ENCODE assay signal across 24 cellular contexts in genomic region chr15:50751394-50751793, GRCh38. TPM values are rescaled to one million over a fixed set of nuclear protein-coding genes. Genes with fewer than 3 reads are reported as not detected.
DNase-seq lines count a peak whose midpoint lies in the region; ATAC-seq, FAIRE-seq and TF ChIP-seq lines count a peak whose summit lies in the region.
"Had no signal": no experiment of that assay in that cellular context is flagged by ENCODE, and none has a peak within 500 bp of the region (broad histone marks: within the 10 kb centered on the region; RNA-seq: fewer than 3 reads in every experiment).

No MANE protein-coding gene starts in this region.

- peaks cover 23% of the 10 kb centered on the region for H3K79me2 ChIP-seq in HepG2 (ENCODE audit: insufficient read depth, low read length)

- peaks cover 15% of the 10 kb centered on the region for H3K4me1 Mint-ChIP-seq in T-helper 2 cell treated with Interferon-gamma antibody and Interleukin-4, amounts not matched to agents 5 μg/mL and 100 μg/mL, for 36 hours (ENCODE audit: low read depth)
- peaks cover 16 to 29% of the 10 kb centered on the region in 2 donors for H3K4me1 Mint-ChIP-seq in effector memory CD8-positive, alpha-beta T cell (ENCODE audit: low read depth in 2 of 2)
- peaks cover 26% of the 10 kb centered on the region for H3K4me1 Mint-ChIP-seq in stimulated activated effector memory CD8-positive, alpha-beta T cell treated with anti-CD3 and anti-CD28 coated beads, Interleukin-12 subunit alpha, Interleukin-12 subunit beta, amount 100 ng/mL, for 72 hours

- no peak for TF ChIP-seq RAD21 in HepG2 (CRISPR knock-in tag; IDR thresholded peaks at IDR 0.05)

- intact Hi-C loops in HepG2 (cut with micrococcal nuclease; ENCODE audit: unreplicated experiment): no loop called here
- intact Hi-C loops in right lobe of liver (cut with DNase I): no loop called here

- no peaks in the 10 kb centered on the region for H3K9me3 Mint-ChIP-seq in T-helper 2 cell treated with Interferon-gamma antibody and Interleukin-4, amounts not matched to agents 5 μg/mL and 100 μg/mL, for 36 hours
- no peaks in the 10 kb centered on the region for H3K9me3 Mint-ChIP-seq in effector memory CD8-positive, alpha-beta T cell
- no peaks in the 10 kb centered on the region for H3K9me3 Mint-ChIP-seq in stimulated activated effector memory CD8-positive, alpha-beta T cell treated with anti-CD3 and anti-CD28 coated beads, Interleukin-12 subunit alpha, Interleukin-12 subunit beta, amount 100 ng/mL, for 72 hours
- H3K9me3 Mint-ChIP-seq: CD4-positive, alpha-beta T cell; IgD-negative memory B cell had no signal

- 98% methylated on average over 2 of the region's 2 CpGs for WGBS in HepG2 (ENCODE audit: low lambda C conversion rate)
- 89% methylated on average over 2 of the region's 2 CpGs for WGBS in right lobe of liver (ENCODE audit: insufficient coverage, low coverage, low lambda C conversion rate, missing lambda C conversion rate)

- no peak for FAIRE-seq in HepG2 (lab: Jason Lieb, UNC)
- no peak for FAIRE-seq in GM19239 (lab: Jason Lieb, UNC)

- H3K36me3 ChIP-seq in HepG2 (replicated peaks in 1 of 2; ENCODE audit: control insufficient read depth in 1 of 2, insufficient read depth in 2 of 2, low read length in 2 of 2) (peaks cover 7 to 17% of the 10 kb centered on the region in 2 experiments; a peak in 3 of 5 replicates), right lobe of liver (peaks cover 0 to 23% (median 7%) of the 10 kb centered on the region in 4 donors)

- TF ChIP-seq POLR2A in HepG2 (IDR thresholded peaks at IDR 0.05; ENCODE audit: insufficient read depth in 1 of 2, low read depth in 2 of 2, low read length in 2 of 2) (no peak), right lobe of liver (IDR thresholded peaks at IDR 0.05) (no peak)

- ATAC-seq in HepG2 (no peak), right lobe of liver (no peak), HG03342 (IDR thresholded peaks at IDR 0.05; ENCODE audit: unreplicated experiment) (no peak)
- peak; percentile 97 for ATAC-seq in effector memory CD8-positive, alpha-beta T cell (replicated peaks)
- ATAC-seq in stimulated activated effector memory CD8-positive, alpha-beta T cell treated with anti-CD3 and anti-CD28 coated beads, Interleukin-12 subunit alpha, Interleukin-12 subunit beta, amount 100 ng/mL, for 72 hours: peak; percentile 93
- ATAC-seq: Right ventricle myocardium inferior had no signal

- peaks cover 21% of the 10 kb centered on the region for H3K36me3 Mint-ChIP-seq in T-helper 2 cell treated with Interferon-gamma antibody and Interleukin-4, amounts not matched to agents 5 μg/mL and 100 μg/mL, for 36 hours (ENCODE audit: low read depth)
- peaks cover 42% of the 10 kb centered on the region for H3K36me3 Mint-ChIP-seq in effector memory CD8-positive, alpha-beta T cell (ENCODE audit: insufficient read depth)
- peaks cover 84% of the 10 kb centered on the region for H3K36me3 Mint-ChIP-seq in stimulated activated effector memory CD8-positive, alpha-beta T cell treated with anti-CD3 and anti-CD28 coated beads, Interleukin-12 subunit alpha, Interleukin-12 subunit beta, amount 100 ng/mL, for 72 hours

- H3K27ac Mint-ChIP-seq in T-helper 2 cell treated with Interferon-gamma antibody and Interleukin-4, amounts not matched to agents 5 μg/mL and 100 μg/mL, for 36 hours: peak overlapping the region; percentile 31
- peak overlapping the region; percentile 41 to 79 for H3K27ac Mint-ChIP-seq in effector memory CD8-positive, alpha-beta T cell
- H3K27ac Mint-ChIP-seq in stimulated activated effector memory CD8-positive, alpha-beta T cell treated with anti-CD3 and anti-CD28 coated beads, Interleukin-12 subunit alpha, Interleukin-12 subunit beta, amount 100 ng/mL, for 72 hours: peak overlapping the region; percentile 20
- H3K27ac Mint-ChIP-seq: IgD-negative memory B cell had no signal

- H3K4me2 ChIP-seq in HepG2 (ENCODE audit: low read depth, low read length): no peak overlapping the region
- H3K4me2 ChIP-seq: BLaER1 had no signal

- CTCF ChIA-PET in HepG2 (lab: Yijun Ruan, JAX; ENCODE audit: low intra/inter-chr PET ratio, low total read pairs): no interaction called here

- TSS peak; percentile 39 for BruUV-seq in HepG2 (replicated peaks; lab: Mats Ljungman, UMichigan)

- no peaks in the 10 kb centered on the region for H3K27me3 Mint-ChIP-seq in T-helper 2 cell treated with Interferon-gamma antibody and Interleukin-4, amounts not matched to agents 5 μg/mL and 100 μg/mL, for 36 hours (ENCODE audit: low read depth)
- no peaks in the 10 kb centered on the region for H3K27me3 Mint-ChIP-seq in effector memory CD8-positive, alpha-beta T cell
- H3K27me3 Mint-ChIP-seq: CD4-positive, alpha-beta T cell; IgD-negative memory B cell had no signal

- no peak for TF ChIP-seq CTCF in HepG2 (CRISPR knock-in tag; IDR thresholded peaks at IDR 0.05)
- TF ChIP-seq CTCF in right lobe of liver (IDR thresholded peaks at IDR 0.05): no peak

- no peak overlapping the region for H3K27ac ChIP-seq in HepG2 (ENCODE audit: extremely low read length, insufficient read depth, low read length)
- H3K27ac ChIP-seq in right lobe of liver: no peak overlapping the region
- H3K27ac ChIP-seq: BLaER1, SJSA1 had no signal

- no peak overlapping the region for H2AFZ ChIP-seq in HepG2 (ENCODE audit: low read length)

- H3K4me3 ChIP-seq in HepG2 (replicated peaks in 1 of 3; ENCODE audit: insufficient read depth in 1 of 3, low read depth in 2 of 3, low read length in 3 of 3) (no peak overlapping the region), right lobe of liver (no peak overlapping the region)
- H3K4me3 ChIP-seq: BLaER1, SJSA1 had no signal

- DNase-seq in HepG2 (ENCODE audit: low spot score): no peak
- DNase-seq in right lobe of liver: no peak
- no peak for DNase-seq in T-helper 2 cell treated with Interferon-gamma antibody and Interleukin-4, amounts not matched to agents 5 μg/mL and 100 μg/mL, for 36 hours (ENCODE audit: low spot score)
- peak; percentile 14 to 33 (median 20) for DNase-seq in effector memory CD8-positive, alpha-beta T cell
- DNase-seq in stimulated activated effector memory CD8-positive, alpha-beta T cell treated with anti-CD3 and anti-CD28 coated beads, Interleukin-12 subunit alpha, Interleukin-12 subunit beta, amount 100 ng/mL, for 72 hours (ENCODE audit: low spot score in 2 of 2): no peak
- no peak for DNase-seq in GM19239 (ENCODE audit: insufficient read length, low spot score)
- no peak for DNase-seq in activated CD4-positive, CD25-positive, alpha-beta regulatory T cell treated with anti-CD3 and anti-CD28 coated beads, Interleukin-2, amount 50 U/mL, for 72 hours
- DNase-seq: Caco-2; CD4-positive, alpha-beta T cell; DMS 273 treated with DMSO at 0.1 percent for 48 hours; DMS79 treated with DMSO at 0.1 percent for 48 hours; Karpas-422; MV-4-11; NCI-H1105 treated with DMSO at 0.1 percent for 48 hours; NCI-H2029 treated with DMSO at 0.1 percent for 48 hours; NCI-H226; NCI-H510A treated with DMSO at 0.1 percent for 48 hours; NCI-H748 treated with DMSO at 0.1 percent for 48 hours; OCI-M1 had no signal

- POLR2A ChIA-PET in HepG2 (lab: Yijun Ruan, JAX): no interaction called here

- peaks cover 3% of the 10 kb centered on the region; the same call in 1 of the 2 replicates for H4K20me1 ChIP-seq in HepG2 (ENCODE audit: insufficient read depth, low read length)

- H3K9me3 ChIP-seq in HepG2 (ENCODE audit: low read length): no peaks in the 10 kb centered on the region
- H3K9me3 ChIP-seq in right lobe of liver: no peaks in the 10 kb centered on the region
- H3K9me3 ChIP-seq: Caco-2, SJSA1 had no signal

- no peaks in the 10 kb centered on the region for H3K4me1 ChIP-seq in HepG2 (ENCODE audit: insufficient read depth, low read length)
- H3K4me1 ChIP-seq in right lobe of liver: peaks cover 0 to 9% (median 0%) of the 10 kb centered on the region in 4 donors
- H3K4me1 ChIP-seq: BLaER1 had no signal

- no peak overlapping the region for H3K9ac ChIP-seq in HepG2 (ENCODE audit: insufficient read depth, low read depth, low read length)
- H3K9ac ChIP-seq: BLaER1 had no signal

- H3K27me3 ChIP-seq in HepG2 (ENCODE audit: control insufficient read depth in 1 of 2, insufficient read depth in 2 of 2, low read length in 2 of 2): no peaks in the 10 kb centered on the region
- no peaks in the 10 kb centered on the region for H3K27me3 ChIP-seq in right lobe of liver
- H3K27me3 ChIP-seq: BLaER1, SJSA1 had no signal

- H3K4me3 Mint-ChIP-seq in T-helper 2 cell treated with Interferon-gamma antibody and Interleukin-4, amounts not matched to agents 5 μg/mL and 100 μg/mL, for 36 hours: no peak overlapping the region
- H3K4me3 Mint-ChIP-seq in effector memory CD8-positive, alpha-beta T cell: peak overlapping the region; percentile 43 to 53
- peak overlapping the region; percentile 23 for H3K4me3 Mint-ChIP-seq in stimulated activated effector memory CD8-positive, alpha-beta T cell treated with anti-CD3 and anti-CD28 coated beads, Interleukin-12 subunit alpha, Interleukin-12 subunit beta, amount 100 ng/mL, for 72 hours
- H3K4me3 Mint-ChIP-seq: CD4-positive, alpha-beta T cell had no signal

- TF ChIP-seq EP300 in HepG2 (IDR thresholded peaks at IDR 0.05; ENCODE audit: low read depth in 2 of 2, low read length in 2 of 2) (no peak), HepG2 (CRISPR knock-in tag; IDR thresholded peaks at IDR 0.05; ENCODE audit: borderline replicate concordance) (no peak)

- in situ Hi-C loops in HepG2 (cut with HindIII; ENCODE audit: extremely low pct_ligation_motif_present, low pct_unique_long_range_greater_than_20kb): no loop called here

RNA-seq across cellular contexts. Expression of gene SPPL2A, which starts 14.1 kb away (rescaled TPM):
- 69.9 and 105 TPM in 2 replicates for total RNA-seq in HepG2 (2016; rRNA removed; fragmentation: Illumina TruSeq; extraction: Trizol)
- 27.3 and 31.2 TPM in 2 replicates for total RNA-seq in HepG2 (2016; cell fraction: cytosol; rRNA removed; fragmentation: Illumina TruSeq; extraction: Trizol; ENCODE audit: low read depth)
- 66.5 and 98.8 TPM in 2 replicates for total RNA-seq in HepG2 (2016; cell fraction: insoluble cytoplasmic fraction; rRNA removed; fragmentation: Illumina TruSeq; extraction: Trizol)
- total RNA-seq in HepG2 (2016; cell fraction: membrane; rRNA removed; fragmentation: Illumina TruSeq; extraction: Trizol): 43.0 and 45.8 TPM in 2 replicates
- 81.8 and 105 TPM in 2 replicates for total RNA-seq in HepG2 (2016; cell fraction: nucleus; rRNA removed; fragmentation: Illumina TruSeq; extraction: Trizol)
- 80.5 and 87.1 TPM in 2 replicates for polyA plus RNA-seq in HepG2 (2011; rRNA removed)
- 28.9 and 46.4 TPM in 2 replicates for polyA plus RNA-seq in HepG2 (2011; cell fraction: cytosol; rRNA removed)
- polyA plus RNA-seq in HepG2 (2011; cell fraction: nucleus; rRNA removed): 143 and 183 TPM in 2 replicates
- polyA plus RNA-seq in HepG2 (2012): 73.6 TPM in 2 replicates
- polyA plus RNA-seq in HepG2 (2016; cell fraction: cytosol; fragmentation: Illumina TruSeq; extraction: Trizol; ENCODE audit: low read depth): 12.7 and 16.1 TPM in 2 replicates
- polyA plus RNA-seq in HepG2 (2016; cell fraction: insoluble cytoplasmic fraction; fragmentation: Illumina TruSeq; extraction: Trizol; ENCODE audit: low read depth): 38.1 and 38.6 TPM in 2 replicates
- 20.8 and 23.3 TPM in 2 replicates for polyA plus RNA-seq in HepG2 (2016; cell fraction: membrane; fragmentation: Illumina TruSeq; extraction: Trizol; ENCODE audit: low read depth)
- 101 TPM in 2 replicates for polyA plus RNA-seq in HepG2 (2016; cell fraction: nucleus; fragmentation: Illumina TruSeq; extraction: Trizol; ENCODE audit: insufficient read depth, low read depth)
- polyA minus RNA-seq in HepG2 (2011; rRNA and poly(A)+ RNA removed; ENCODE audit: low replicate concordance): 29.8 and 31.4 TPM in 2 replicates
- polyA minus RNA-seq in HepG2 (2011; cell fraction: cytosol; rRNA and poly(A)+ RNA removed): 33.5 and 35.2 TPM in 2 replicates
- polyA minus RNA-seq in HepG2 (2011; cell fraction: nucleus; rRNA and poly(A)+ RNA removed): 51.2 and 70.0 TPM in 2 replicates
- total RNA-seq in right lobe of liver: 100 to 1,000 TPM in 5 of 6 experiments, 10 to 100 TPM in 1; 94.0 to 239 (median 120) TPM

Comparison
In these comparisons a context has a peak if more than half of its experiments do, and no peak if none do; other contexts are left out.
1. ATAC-seq: peak in effector memory CD8-positive, alpha-beta T cell (single experiment) and stimulated activated effector memory CD8-positive, alpha-beta T cell treated with anti-CD3 and anti-CD28 coated beads, Interleukin-12 subunit alpha, Interleukin-12 subunit beta, amount 100 ng/mL, for 72 hours (single experiment); none in HepG2 (single experiment), right lobe of liver (0 of 4) and HG03342 (single experiment).
2. DNase-seq: peak in effector memory CD8-positive, alpha-beta T cell (3 of 3); none in HepG2 (single experiment), right lobe of liver (0 of 3), T-helper 2 cell treated with Interferon-gamma antibody and Interleukin-4, amounts not matched to agents 5 μg/mL and 100 μg/mL, for 36 hours (single experiment), stimulated activated effector memory CD8-positive, alpha-beta T cell treated with anti-CD3 and anti-CD28 coated beads, Interleukin-12 subunit alpha, Interleukin-12 subunit beta, amount 100 ng/mL, for 72 hours (0 of 2), GM19239 (single experiment) and activated CD4-positive, CD25-positive, alpha-beta regulatory T cell treated with anti-CD3 and anti-CD28 coated beads, Interleukin-2, amount 50 U/mL, for 72 hours (single experiment).
3. Peak in every context shown above with its lines, with median percentiles within 50 percentile points of each other: H3K27ac Mint-ChIP-seq.